In genomic region chr13:42354246-42355117, GRCh38 we compare ENCODE assay signal across 8 cellular contexts.
DNase-seq lines count a peak whose midpoint lies in the region; ATAC-seq lines count a peak whose summit lies in the region.

No MANE protein-coding gene starts in this region.

- DNase-seq in ELF-1 (ENCODE audit: low read depth, low spot score) (peak; percentile 5), iPS-NIHi7 (ENCODE audit: extremely low spot score) (peak; percentile 18), amniotic stem cell (lab: John Stamatoyannopoulos, UW) (no peak), NCI-H1092 (lab: John Stamatoyannopoulos, UW) (no peak), SKM-1 (lab: John Stamatoyannopoulos, UW; ENCODE audit: unreplicated experiment) (no peak)
- DNase-seq in activated CD8-positive, alpha-beta memory T cell treated with anti-CD3 and anti-CD28 coated beads, Interleukin-2, amount 10 ng/mL, durations not matched to agents 7 days and 5 days, result peak; percentile 74

- H3K4me3 Mint-ChIP-seq in activated CD8-positive, alpha-beta memory T cell treated with anti-CD3 and anti-CD28 coated beads, Interleukin-2, amount 10 ng/mL, durations not matched to agents 7 days and 5 days, result peak overlapping the region; percentile 1

- CTCF ChIA-PET in activated CD8-positive, alpha-beta memory T cell treated with anti-CD3 and anti-CD28 coated beads, Interleukin-2, amount 10 ng/mL, durations not matched to agents 7 days and 5 days (lab: Charles Lee), result interaction anchor here (0.8 to 2.5 kb wide), 7 partner anchors 14 to 124 kb away, joined by 3 to 5 read pairs (median 4); no protein-coding TSS in a partner anchor

- peak; percentile 72 for ATAC-seq in GM19467 (IDR thresholded peaks at IDR 0.05; ENCODE audit: unreplicated experiment)
- peak; percentile 79 for ATAC-seq in HG03521 (IDR thresholded peaks at IDR 0.05; ENCODE audit: unreplicated experiment)
- ATAC-seq in activated CD8-positive, alpha-beta memory T cell treated with anti-CD3 and anti-CD28 coated beads, Interleukin-2, amount 10 ng/mL, durations not matched to agents 7 days and 5 days, result peak; percentile 73

- peak overlapping the region; percentile 85 for H3K27ac Mint-ChIP-seq in activated CD8-positive, alpha-beta memory T cell treated with anti-CD3 and anti-CD28 coated beads, Interleukin-2, amount 10 ng/mL, durations not matched to agents 7 days and 5 days

- peaks cover 48% of the 10 kb centered on the region for H3K4me1 Mint-ChIP-seq in activated CD8-positive, alpha-beta memory T cell treated with anti-CD3 and anti-CD28 coated beads, Interleukin-2, amount 10 ng/mL, durations not matched to agents 7 days and 5 days

- H3K9me3 Mint-ChIP-seq in activated CD8-positive, alpha-beta memory T cell treated with anti-CD3 and anti-CD28 coated beads, Interleukin-2, amount 10 ng/mL, durations not matched to agents 7 days and 5 days (ENCODE audit: low read depth), result peaks cover 4% of the 10 kb centered on the region

- H3K27me3 Mint-ChIP-seq in activated CD8-positive, alpha-beta memory T cell treated with anti-CD3 and anti-CD28 coated beads, Interleukin-2, amount 10 ng/mL, durations not matched to agents 7 days and 5 days, result no peaks in the 10 kb centered on the region

- peaks cover 7% of the 10 kb centered on the region for H3K36me3 Mint-ChIP-seq in activated CD8-positive, alpha-beta memory T cell treated with anti-CD3 and anti-CD28 coated beads, Interleukin-2, amount 10 ng/mL, durations not matched to agents 7 days and 5 days

Comparison
In these comparisons a context has a peak if more than half of its experiments do, and no peak if none do; other contexts are left out.
1. DNase-seq: peak in ELF-1 (single experiment), activated CD8-positive, alpha-beta memory T cell treated with anti-CD3 and anti-CD28 coated beads, Interleukin-2, amount 10 ng/mL, durations not matched to agents 7 days and 5 days (single experiment) and iPS-NIHi7 (single experiment); none in amniotic stem cell (single experiment), NCI-H1092 (single experiment) and SKM-1 (single experiment).
2. Peak in every context shown above with its lines, with median percentiles within 50 percentile points of each other: ATAC-seq.